ENCODE assay signal across 2 cellular contexts in the genomic region with DNA sequence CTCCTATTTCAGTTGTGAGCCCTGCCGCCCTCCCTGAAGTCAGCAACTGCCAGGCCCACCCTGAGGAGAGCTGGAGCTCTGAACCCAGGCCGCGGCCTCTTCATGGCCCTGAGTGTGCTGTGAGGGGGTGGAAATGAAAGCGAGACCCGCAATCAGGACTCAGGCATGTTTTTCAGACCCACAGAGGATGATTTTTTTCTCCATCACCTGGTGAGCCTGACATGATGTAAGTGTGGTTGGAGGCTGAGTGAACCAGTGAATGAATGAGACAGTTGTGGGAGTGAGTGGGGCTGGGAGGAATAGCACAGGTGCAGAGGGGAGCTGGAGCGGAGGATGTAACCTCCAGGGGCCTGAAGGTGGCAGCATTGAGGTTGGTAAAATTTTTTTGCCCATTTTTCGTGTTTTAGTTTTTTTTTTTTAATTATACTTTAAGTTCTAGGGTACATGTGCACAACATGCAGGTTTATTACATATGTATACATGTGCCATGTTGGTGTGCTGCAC.
A peak's percentile ranks its signal among the peaks of the same experiment; 100 is the strongest.
TF ChIP-seq lines count a peak whose summit lies in the region.

No MANE protein-coding gene starts in this region.

TF ChIP-seq in K562, 482 proteins besides CTCF, POLR2A, EP300 and RAD21:
- no peak for TF ChIP-seq SNRNP70 (optimal IDR thresholded peaks at IDR 0.05; ENCODE audit: low read depth, low read length)
- TF ChIP-seq, protein P1, sequence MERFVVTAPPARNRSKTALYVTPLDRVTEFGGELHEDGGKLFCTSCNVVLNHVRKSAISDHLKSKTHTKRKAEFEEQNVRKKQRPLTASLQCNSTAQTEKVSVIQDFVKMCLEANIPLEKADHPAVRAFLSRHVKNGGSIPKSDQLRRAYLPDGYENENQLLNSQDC (CRISPR knock-in tag; IDR thresholded peaks at IDR 0.05), result no peak
- no peak for TF ChIP-seq TCF7 (IDR thresholded peaks at IDR 0.05; ENCODE audit: borderline replicate concordance)
- TF ChIP-seq SMARCC2 (IDR thresholded peaks at IDR 0.05; ENCODE audit: low read depth), result no peak
- TF ChIP-seq DPF2 (IDR thresholded peaks at IDR 0.05), result 0 out of 2 replicates have a peak, but pooled peaks have one; percentile 22
- TF ChIP-seq BRD9 (IDR thresholded peaks at IDR 0.05; ENCODE audit: low read depth, partially characterized antibody), result peak; percentile 38
- TF ChIP-seq, protein P2, sequence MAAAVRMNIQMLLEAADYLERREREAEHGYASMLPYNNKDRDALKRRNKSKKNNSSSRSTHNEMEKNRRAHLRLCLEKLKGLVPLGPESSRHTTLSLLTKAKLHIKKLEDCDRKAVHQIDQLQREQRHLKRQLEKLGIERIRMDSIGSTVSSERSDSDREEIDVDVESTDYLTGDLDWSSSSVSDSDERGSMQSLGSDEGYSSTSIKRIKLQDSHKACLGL (CRISPR knock-in tag; IDR thresholded peaks at IDR 0.05; ENCODE audit: borderline replicate concordance, poor library complexity, severe bottlenecking), result no peak
- TF ChIP-seq KLF16 (IDR thresholded peaks at IDR 0.05), result no peak
- TF ChIP-seq TEAD2 (tag; IDR thresholded peaks at IDR 0.05), result no peak
- 0 out of 2 replicates have a peak, but pooled peaks have one; percentile 33 for TF ChIP-seq MTA1 (IDR thresholded peaks at IDR 0.05; ENCODE audit: borderline replicate concordance)
- TF ChIP-seq, protein P3, sequence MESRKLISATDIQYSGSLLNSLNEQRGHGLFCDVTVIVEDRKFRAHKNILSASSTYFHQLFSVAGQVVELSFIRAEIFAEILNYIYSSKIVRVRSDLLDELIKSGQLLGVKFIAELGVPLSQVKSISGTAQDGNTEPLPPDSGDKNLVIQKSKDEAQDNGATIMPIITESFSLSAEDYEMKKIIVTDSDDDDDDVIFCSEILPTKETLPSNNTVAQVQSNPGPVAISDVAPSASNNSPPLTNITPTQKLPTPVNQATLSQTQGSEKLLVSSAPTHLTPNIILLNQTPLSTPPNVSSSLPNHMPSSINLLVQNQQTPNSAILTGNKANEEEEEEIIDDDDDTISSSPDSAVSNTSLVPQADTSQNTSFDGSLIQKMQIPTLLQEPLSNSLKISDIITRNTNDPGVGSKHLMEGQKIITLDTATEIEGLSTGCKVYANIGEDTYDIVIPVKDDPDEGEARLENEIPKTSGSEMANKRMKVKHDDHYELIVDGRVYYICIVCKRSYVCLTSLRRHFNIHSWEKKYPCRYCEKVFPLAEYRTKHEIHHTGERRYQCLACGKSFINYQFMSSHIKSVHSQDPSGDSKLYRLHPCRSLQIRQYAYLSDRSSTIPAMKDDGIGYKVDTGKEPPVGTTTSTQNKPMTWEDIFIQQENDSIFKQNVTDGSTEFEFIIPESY (CRISPR knock-in tag; IDR thresholded peaks at IDR 0.05), result 0 out of 2 replicates have a peak, but pooled peaks have one; percentile 26
- peak; percentile 43; the same call in 1 of the 2 replicates for TF ChIP-seq ZEB2 (IDR thresholded peaks at IDR 0.05)
- TF ChIP-seq, protein P4, sequence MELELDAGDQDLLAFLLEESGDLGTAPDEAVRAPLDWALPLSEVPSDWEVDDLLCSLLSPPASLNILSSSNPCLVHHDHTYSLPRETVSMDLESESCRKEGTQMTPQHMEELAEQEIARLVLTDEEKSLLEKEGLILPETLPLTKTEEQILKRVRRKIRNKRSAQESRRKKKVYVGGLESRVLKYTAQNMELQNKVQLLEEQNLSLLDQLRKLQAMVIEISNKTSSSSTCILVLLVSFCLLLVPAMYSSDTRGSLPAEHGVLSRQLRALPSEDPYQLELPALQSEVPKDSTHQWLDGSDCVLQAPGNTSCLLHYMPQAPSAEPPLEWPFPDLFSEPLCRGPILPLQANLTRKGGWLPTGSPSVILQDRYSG (tag; conservative IDR thresholded peaks at IDR 0.05; ENCODE audit: low read depth), result no peak
- TF ChIP-seq KAT8 (IDR thresholded peaks at IDR 0.05; ENCODE audit: low read depth), result no peak
- peak; percentile 28; the same call in 1 of the 2 replicates for TF ChIP-seq EGR1 (conservative IDR thresholded peaks at IDR 0.05)
- no peak for TF ChIP-seq ZKSCAN1 (IDR thresholded peaks at IDR 0.05; ENCODE audit: low read depth, low read length)
- TF ChIP-seq FOXP1 (CRISPR knock-in tag; IDR thresholded peaks at IDR 0.05), result no peak
- TF ChIP-seq ZFP1 (CRISPR knock-in tag; IDR thresholded peaks at IDR 0.05), result no peak

TF ChIP-seq in neural cell, 6 proteins besides CTCF, POLR2A, EP300 and RAD21:
- TF ChIP-seq TAF1 (IDR thresholded peaks at IDR 0.05; ENCODE audit: low read depth) (no peak), SMC3 (conservative IDR thresholded peaks at IDR 0.05; ENCODE audit: poor library complexity) (peak; percentile 32)
TF ChIP-seq in neural cell: peak in this region for 1.
